Comparison of ENCODE assay signal across 1 cellular context in the genomic region with DNA sequence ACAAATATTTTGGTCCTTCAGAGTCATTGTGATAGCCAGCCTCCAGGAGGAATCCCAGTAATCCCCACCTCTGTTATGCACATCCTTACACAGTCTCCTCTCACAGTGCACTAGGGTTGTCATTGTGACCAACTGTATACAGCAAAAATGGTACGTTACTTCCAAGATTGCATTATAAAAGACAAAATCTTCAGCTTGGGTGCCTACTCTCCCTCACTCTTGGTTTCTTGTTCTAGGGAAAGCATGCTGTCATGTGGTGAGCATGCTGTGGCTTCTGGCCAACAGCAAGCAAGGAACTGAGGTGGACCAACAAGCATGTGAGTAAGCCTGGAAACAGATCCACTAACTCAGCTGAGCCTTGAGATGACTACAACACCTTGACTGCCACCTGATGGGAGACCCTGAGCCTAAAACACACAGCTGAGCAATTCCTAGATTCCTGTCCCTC.
TF ChIP-seq lines count a peak whose summit lies in the region.

No MANE protein-coding gene starts in this region.

TF ChIP-seq in HEK293, 187 proteins besides CTCF, POLR2A, EP300 and RAD21 (continued from another document):
- TF ChIP-seq, protein P1, sequence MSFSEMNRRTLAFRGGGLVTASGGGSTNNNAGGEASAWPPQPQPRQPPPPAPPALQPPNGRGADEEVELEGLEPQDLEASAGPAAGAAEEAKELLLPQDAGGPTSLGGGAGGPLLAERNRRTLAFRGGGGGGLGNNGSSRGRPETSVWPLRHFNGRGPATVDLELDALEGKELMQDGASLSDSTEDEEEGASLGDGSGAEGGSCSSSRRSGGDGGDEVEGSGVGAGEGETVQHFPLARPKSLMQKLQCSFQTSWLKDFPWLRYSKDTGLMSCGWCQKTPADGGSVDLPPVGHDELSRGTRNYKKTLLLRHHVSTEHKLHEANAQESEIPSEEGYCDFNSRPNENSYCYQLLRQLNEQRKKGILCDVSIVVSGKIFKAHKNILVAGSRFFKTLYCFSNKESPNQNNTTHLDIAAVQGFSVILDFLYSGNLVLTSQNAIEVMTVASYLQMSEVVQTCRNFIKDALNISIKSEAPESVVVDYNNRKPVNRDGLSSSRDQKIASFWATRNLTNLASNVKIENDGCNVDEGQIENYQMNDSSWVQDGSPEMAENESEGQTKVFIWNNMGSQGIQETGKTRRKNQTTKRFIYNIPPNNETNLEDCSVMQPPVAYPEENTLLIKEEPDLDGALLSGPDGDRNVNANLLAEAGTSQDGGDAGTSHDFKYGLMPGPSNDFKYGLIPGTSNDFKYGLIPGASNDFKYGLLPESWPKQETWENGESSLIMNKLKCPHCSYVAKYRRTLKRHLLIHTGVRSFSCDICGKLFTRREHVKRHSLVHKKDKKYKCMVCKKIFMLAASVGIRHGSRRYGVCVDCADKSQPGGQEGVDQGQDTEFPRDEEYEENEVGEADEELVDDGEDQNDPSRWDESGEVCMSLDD (tag by site-specific recombination; IDR thresholded peaks at IDR 0.05) = no peak
- TF ChIP-seq ZNF544 (tag by site-specific recombination; IDR thresholded peaks at IDR 0.05) (no peak), YY2 (tag by site-specific recombination; IDR thresholded peaks at IDR 0.05) (no peak), ZNF184 (tag by site-specific recombination; IDR thresholded peaks at IDR 0.05) (0 out of 2 replicates have a peak, but pooled peaks have one; percentile 9), ZFP37 (tag by site-specific recombination; IDR thresholded peaks at IDR 0.05) (no peak), ZNF302 (tag by site-specific recombination; IDR thresholded peaks at IDR 0.05; ENCODE audit: low read depth) (no peak), ZNF350 (tag by site-specific recombination; IDR thresholded peaks at IDR 0.05) (no peak), ZNF433 (tag by site-specific recombination; IDR thresholded peaks at IDR 0.05; ENCODE audit: low read depth) (no peak), ZNF600 (tag by site-specific recombination; IDR thresholded peaks at IDR 0.05) (peak; percentile 94), ZFP41 (tag by site-specific recombination; IDR thresholded peaks at IDR 0.05; ENCODE audit: borderline replicate concordance) (no peak), IKZF3 (tag by site-specific recombination; IDR thresholded peaks at IDR 0.05) (no peak), SCRT2 (tag by site-specific recombination; IDR thresholded peaks at IDR 0.05) (peak; percentile 60), ZNF423 (tag by site-specific recombination; IDR thresholded peaks at IDR 0.05) (no peak), ZNF404 (tag by site-specific recombination; IDR thresholded peaks at IDR 0.05) (no peak), ZNF76 (tag by site-specific recombination; IDR thresholded peaks at IDR 0.05; ENCODE audit: borderline replicate concordance, low read depth) (no peak), KLF7 (tag by site-specific recombination; IDR thresholded peaks at IDR 0.05; ENCODE audit: borderline replicate concordance) (no peak), ZNF660 (tag by site-specific recombination; IDR thresholded peaks at IDR 0.05) (peak; percentile 36; the same call in 1 of the 2 replicates), ZNF670 (tag by site-specific recombination; IDR thresholded peaks at IDR 0.05; ENCODE audit: low read depth) (no peak)
- TF ChIP-seq, protein P2, sequence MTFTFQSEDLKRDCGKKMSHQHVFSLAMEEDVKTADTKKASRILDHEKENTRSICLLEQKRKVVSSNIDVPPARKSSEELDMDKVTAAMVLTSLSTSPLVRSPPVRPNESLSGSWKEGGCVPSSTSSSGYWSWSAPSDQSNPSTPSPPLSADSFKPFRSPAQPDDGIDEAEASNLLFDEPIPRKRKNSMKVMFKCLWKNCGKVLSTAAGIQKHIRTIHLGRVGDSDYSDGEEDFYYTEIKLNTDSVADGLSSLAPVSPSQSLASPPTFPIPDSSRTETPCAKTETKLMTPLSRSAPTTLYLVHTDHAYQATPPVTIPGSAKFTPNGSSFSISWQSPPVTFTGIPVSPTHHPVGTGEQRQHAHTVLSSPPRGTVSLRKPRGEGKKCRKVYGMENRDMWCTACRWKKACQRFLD (tag by site-specific recombination; IDR thresholded peaks at IDR 0.05) = no peak
- TF ChIP-seq, protein P3, sequence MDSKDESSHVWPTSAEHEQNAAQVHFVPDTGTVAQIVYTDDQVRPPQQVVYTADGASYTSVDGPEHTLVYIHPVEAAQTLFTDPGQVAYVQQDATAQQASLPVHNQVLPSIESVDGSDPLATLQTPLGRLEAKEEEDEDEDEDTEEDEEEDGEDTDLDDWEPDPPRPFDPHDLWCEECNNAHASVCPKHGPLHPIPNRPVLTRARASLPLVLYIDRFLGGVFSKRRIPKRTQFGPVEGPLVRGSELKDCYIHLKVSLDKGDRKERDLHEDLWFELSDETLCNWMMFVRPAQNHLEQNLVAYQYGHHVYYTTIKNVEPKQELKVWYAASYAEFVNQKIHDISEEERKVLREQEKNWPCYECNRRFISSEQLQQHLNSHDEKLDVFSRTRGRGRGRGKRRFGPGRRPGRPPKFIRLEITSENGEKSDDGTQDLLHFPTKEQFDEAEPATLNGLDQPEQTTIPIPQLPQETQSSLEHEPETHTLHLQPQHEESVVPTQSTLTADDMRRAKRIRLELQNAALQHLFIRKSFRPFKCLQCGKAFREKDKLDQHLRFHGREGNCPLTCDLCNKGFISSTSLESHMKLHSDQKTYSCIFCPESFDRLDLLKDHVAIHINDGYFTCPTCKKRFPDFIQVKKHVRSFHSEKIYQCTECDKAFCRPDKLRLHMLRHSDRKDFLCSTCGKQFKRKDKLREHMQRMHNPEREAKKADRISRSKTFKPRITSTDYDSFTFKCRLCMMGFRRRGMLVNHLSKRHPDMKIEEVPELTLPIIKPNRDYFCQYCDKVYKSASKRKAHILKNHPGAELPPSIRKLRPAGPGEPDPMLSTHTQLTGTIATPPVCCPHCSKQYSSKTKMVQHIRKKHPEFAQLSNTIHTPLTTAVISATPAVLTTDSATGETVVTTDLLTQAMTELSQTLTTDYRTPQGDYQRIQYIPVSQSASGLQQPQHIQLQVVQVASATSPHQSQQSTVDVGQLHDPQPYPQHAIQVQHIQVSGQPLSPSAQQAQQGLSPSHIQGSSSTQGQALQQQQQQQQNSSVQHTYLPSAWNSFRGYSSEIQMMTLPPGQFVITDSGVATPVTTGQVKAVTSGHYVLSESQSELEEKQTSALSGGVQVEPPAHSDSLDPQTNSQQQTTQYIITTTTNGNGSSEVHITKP (tag by site-specific recombination; IDR thresholded peaks at IDR 0.05) = 0 out of 2 replicates have a peak, but pooled peaks have one; percentile 10
- TF ChIP-seq, protein P4, sequence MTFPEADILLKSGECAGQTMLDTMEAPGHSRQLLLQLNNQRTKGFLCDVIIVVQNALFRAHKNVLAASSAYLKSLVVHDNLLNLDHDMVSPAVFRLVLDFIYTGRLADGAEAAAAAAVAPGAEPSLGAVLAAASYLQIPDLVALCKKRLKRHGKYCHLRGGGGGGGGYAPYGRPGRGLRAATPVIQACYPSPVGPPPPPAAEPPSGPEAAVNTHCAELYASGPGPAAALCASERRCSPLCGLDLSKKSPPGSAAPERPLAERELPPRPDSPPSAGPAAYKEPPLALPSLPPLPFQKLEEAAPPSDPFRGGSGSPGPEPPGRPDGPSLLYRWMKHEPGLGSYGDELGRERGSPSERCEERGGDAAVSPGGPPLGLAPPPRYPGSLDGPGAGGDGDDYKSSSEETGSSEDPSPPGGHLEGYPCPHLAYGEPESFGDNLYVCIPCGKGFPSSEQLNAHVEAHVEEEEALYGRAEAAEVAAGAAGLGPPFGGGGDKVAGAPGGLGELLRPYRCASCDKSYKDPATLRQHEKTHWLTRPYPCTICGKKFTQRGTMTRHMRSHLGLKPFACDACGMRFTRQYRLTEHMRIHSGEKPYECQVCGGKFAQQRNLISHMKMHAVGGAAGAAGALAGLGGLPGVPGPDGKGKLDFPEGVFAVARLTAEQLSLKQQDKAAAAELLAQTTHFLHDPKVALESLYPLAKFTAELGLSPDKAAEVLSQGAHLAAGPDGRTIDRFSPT (tag by site-specific recombination; IDR thresholded peaks at IDR 0.05) = no peak
- TF ChIP-seq, protein P5, sequence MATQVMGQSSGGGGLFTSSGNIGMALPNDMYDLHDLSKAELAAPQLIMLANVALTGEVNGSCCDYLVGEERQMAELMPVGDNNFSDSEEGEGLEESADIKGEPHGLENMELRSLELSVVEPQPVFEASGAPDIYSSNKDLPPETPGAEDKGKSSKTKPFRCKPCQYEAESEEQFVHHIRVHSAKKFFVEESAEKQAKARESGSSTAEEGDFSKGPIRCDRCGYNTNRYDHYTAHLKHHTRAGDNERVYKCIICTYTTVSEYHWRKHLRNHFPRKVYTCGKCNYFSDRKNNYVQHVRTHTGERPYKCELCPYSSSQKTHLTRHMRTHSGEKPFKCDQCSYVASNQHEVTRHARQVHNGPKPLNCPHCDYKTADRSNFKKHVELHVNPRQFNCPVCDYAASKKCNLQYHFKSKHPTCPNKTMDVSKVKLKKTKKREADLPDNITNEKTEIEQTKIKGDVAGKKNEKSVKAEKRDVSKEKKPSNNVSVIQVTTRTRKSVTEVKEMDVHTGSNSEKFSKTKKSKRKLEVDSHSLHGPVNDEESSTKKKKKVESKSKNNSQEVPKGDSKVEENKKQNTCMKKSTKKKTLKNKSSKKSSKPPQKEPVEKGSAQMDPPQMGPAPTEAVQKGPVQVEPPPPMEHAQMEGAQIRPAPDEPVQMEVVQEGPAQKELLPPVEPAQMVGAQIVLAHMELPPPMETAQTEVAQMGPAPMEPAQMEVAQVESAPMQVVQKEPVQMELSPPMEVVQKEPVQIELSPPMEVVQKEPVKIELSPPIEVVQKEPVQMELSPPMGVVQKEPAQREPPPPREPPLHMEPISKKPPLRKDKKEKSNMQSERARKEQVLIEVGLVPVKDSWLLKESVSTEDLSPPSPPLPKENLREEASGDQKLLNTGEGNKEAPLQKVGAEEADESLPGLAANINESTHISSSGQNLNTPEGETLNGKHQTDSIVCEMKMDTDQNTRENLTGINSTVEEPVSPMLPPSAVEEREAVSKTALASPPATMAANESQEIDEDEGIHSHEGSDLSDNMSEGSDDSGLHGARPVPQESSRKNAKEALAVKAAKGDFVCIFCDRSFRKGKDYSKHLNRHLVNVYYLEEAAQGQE (tag by site-specific recombination; IDR thresholded peaks at IDR 0.05) = no peak
